Comparison of ENCODE assay signal across 12 cellular contexts in genomic region chr2:240013343-240013742, GRCh38. TPM values are rescaled to one million over a fixed set of nuclear protein-coding genes. Genes with fewer than 3 reads are reported as not detected.
DNase-seq lines count a peak whose midpoint lies in the region; ATAC-seq and TF ChIP-seq lines count a peak whose summit lies in the region.
"Had no signal": no experiment of that assay in that cellular context is flagged by ENCODE, and none has a peak within 500 bp of the region (broad histone marks: within the 10 kb centered on the region; RNA-seq: fewer than 3 reads in every experiment).

No MANE protein-coding gene starts in this region.

- no peaks in the 10 kb centered on the region for H3K27me3 ChIP-seq in breast epithelium

- H3K27ac Mint-ChIP-seq in MCF 10A (ENCODE audit: low read depth, unreplicated experiment): no peak overlapping the region
- no peak overlapping the region for H3K27ac Mint-ChIP-seq in type B pancreatic cell

- TF ChIP-seq POLR2A in breast epithelium (IDR thresholded peaks at IDR 0.05): no peak

- intact Hi-C loops in MCF 10A (cut with micrococcal nuclease): no loop called here
- intact Hi-C loops in breast epithelium (cut with DNase I; ENCODE audit: low total_unique reads): no loop called here

- H3K27ac ChIP-seq in breast epithelium: no peak overlapping the region
- no peak overlapping the region for H3K27ac ChIP-seq in RWPE1
- H3K27ac ChIP-seq: coronary artery had no signal

- H3K9me3 Mint-ChIP-seq in MCF 10A (ENCODE audit: unreplicated experiment) (no peaks in the 10 kb centered on the region), type B pancreatic cell (no peaks in the 10 kb centered on the region)

- ATAC-seq in HG03039 (IDR thresholded peaks at IDR 0.05; ENCODE audit: unreplicated experiment): no peak

- H3K36me3 ChIP-seq in breast epithelium: peaks cover 12% of the 10 kb centered on the region

- H3K27me3 Mint-ChIP-seq in MCF 10A (ENCODE audit: insufficient read depth, unreplicated experiment) (no peaks in the 10 kb centered on the region), type B pancreatic cell (no peaks in the 10 kb centered on the region)

- no peak overlapping the region for H3K4me3 Mint-ChIP-seq in MCF 10A (ENCODE audit: unreplicated experiment)
- H3K4me3 Mint-ChIP-seq in type B pancreatic cell: no peak overlapping the region

- H3K4me1 ChIP-seq in breast epithelium: no peaks in the 10 kb centered on the region

- H3K9me3 ChIP-seq in breast epithelium: no peaks in the 10 kb centered on the region

- H3K4me1 Mint-ChIP-seq in MCF 10A (ENCODE audit: insufficient read depth, unreplicated experiment) (no peaks in the 10 kb centered on the region), type B pancreatic cell (ENCODE audit: unreplicated experiment) (no peaks in the 10 kb centered on the region)

- H3K4me3 ChIP-seq in breast epithelium: no peak overlapping the region
- H3K4me3 ChIP-seq in fibroblast of mammary gland (ENCODE audit: control insufficient read depth, low read depth, low read length): no peak overlapping the region
- H3K4me3 ChIP-seq: coronary artery had no signal

- TF ChIP-seq CTCF in MCF 10A (IDR thresholded peaks at IDR 0.05; ENCODE audit: unreplicated experiment) (no peak), breast epithelium (IDR thresholded peaks at IDR 0.05) (peak in 1 of 3 donors; percentile 14), RWPE1 (conservative IDR thresholded peaks at IDR 0.05; ENCODE audit: low read depth) (peak; percentile 19; the same call in 1 of the 2 replicates), fibroblast of mammary gland (conservative IDR thresholded peaks at IDR 0.05; ENCODE audit: control insufficient read depth, insufficient read depth, low read depth, low read length) (peak; percentile 36), type B pancreatic cell (conservative IDR thresholded peaks at IDR 0.05) (peak; percentile 57), GM20000 (IDR thresholded peaks at IDR 0.05; ENCODE audit: extremely low read depth, missing control alignments) (no peak)

- BruUV-seq in MCF 10A (replicated peaks; lab: Mats Ljungman, UMichigan): TSS peak; percentile 13

- CTCF ChIA-PET in MCF 10A (lab: Yijun Ruan, JAX): interaction anchor here (0.7 to 2.3 kb wide), 5 partner anchors 8 to 130 kb away, joined by 3 to 12 read pairs (median 3); no protein-coding TSS in a partner anchor
- CTCF ChIA-PET in RWPE1 (lab: Yijun Ruan, JAX): interaction anchor here (0.6 to 1.3 kb wide), 7 partner anchors 8 to 556 kb away, joined by 3 to 4 read pairs (median 3); no protein-coding TSS in a partner anchor

- DNase-seq in MCF 10A (ENCODE audit: unreplicated experiment): peak; percentile 16
- no peak for DNase-seq in breast epithelium (ENCODE audit: low spot score in 2 of 2)
- DNase-seq in RWPE1 (ENCODE audit: low spot score): no peak
- DNase-seq in fibroblast of mammary gland (ENCODE audit: low read depth): peak; percentile 32
- no peak for DNase-seq in type B pancreatic cell (ENCODE audit: extremely low spot score, unreplicated experiment)
- DNase-seq in GM20000 (ENCODE audit: low spot score): no peak
- DNase-seq in superior temporal gyrus (ENCODE audit: extremely low spot score): no peak
- DNase-seq: C1 segment of cervical spinal cord; SHP77 treated with DMSO at 0.1 percent for 48 hours; stimulated activated naive CD4-positive, alpha-beta T cell treated with Interleukin-2 at 50 U/mL for 16 hours had no signal

- H3K36me3 Mint-ChIP-seq in MCF 10A (ENCODE audit: insufficient read depth, unreplicated experiment) (peaks cover 76% of the 10 kb centered on the region), type B pancreatic cell (peaks cover 24% of the 10 kb centered on the region)

- POLR2A ChIA-PET in MCF 10A (lab: Yijun Ruan, JAX) (interaction anchor here (0.6 to 2.5 kb wide), 5 partner anchors 8 to 1144 kb away, joined by 3 to 10 read pairs (median 6); partner anchors contain the start of genes NDUFA10 and PASK), RWPE1 (lab: Yijun Ruan, JAX; ENCODE audit: low non-redundant PET) (no interaction called here)

RNA-seq across cellular contexts. Expression of gene NDUFA10, which starts 11.8 kb away (rescaled TPM):
- total RNA-seq in MCF 10A (2022): 140 and 151 TPM in 2 replicates
- 100 to 1,000 TPM in 1 of 3 donors, 10 to 100 TPM in 2; 63.1 to 141 (median 89.1) TPM for total RNA-seq in breast epithelium
- total RNA-seq in type B pancreatic cell (ENCODE audit: low replicate concordance): 121 and 136 TPM in 2 replicates

RNA-seq across cellular contexts. Expression of gene OR6B2, which starts 16.9 kb away (rescaled TPM):
- total RNA-seq in MCF 10A (2022): not detected in 2 replicates
- total RNA-seq in breast epithelium: not detected
- not detected in 2 replicates for total RNA-seq in type B pancreatic cell (ENCODE audit: low replicate concordance)

RNA-seq across cellular contexts. Expression of gene OR6B3, which starts 40.0 kb away (rescaled TPM):
- total RNA-seq in MCF 10A (2022) (not detected in 2 replicates), breast epithelium (1 to 10 TPM in 1 of 3 donors, not detected in 2; 1.0 TPM), type B pancreatic cell (ENCODE audit: low replicate concordance) (not detected in 2 replicates)

Comparison
In these comparisons a context has a peak if more than half of its experiments do, and no peak if none do; other contexts are left out.
1. DNase-seq: peak in MCF 10A (single experiment) and fibroblast of mammary gland (single experiment); none in breast epithelium (0 of 2), RWPE1 (single experiment), type B pancreatic cell (single experiment), GM20000 (single experiment) and superior temporal gyrus (single experiment).
2. CTCF ChIP-seq: peak in RWPE1 (single experiment), fibroblast of mammary gland (single experiment) and type B pancreatic cell (single experiment); none in MCF 10A (single experiment) and GM20000 (single experiment).